Comparison of ENCODE assay signal across 28 cellular contexts in the genomic region with DNA sequence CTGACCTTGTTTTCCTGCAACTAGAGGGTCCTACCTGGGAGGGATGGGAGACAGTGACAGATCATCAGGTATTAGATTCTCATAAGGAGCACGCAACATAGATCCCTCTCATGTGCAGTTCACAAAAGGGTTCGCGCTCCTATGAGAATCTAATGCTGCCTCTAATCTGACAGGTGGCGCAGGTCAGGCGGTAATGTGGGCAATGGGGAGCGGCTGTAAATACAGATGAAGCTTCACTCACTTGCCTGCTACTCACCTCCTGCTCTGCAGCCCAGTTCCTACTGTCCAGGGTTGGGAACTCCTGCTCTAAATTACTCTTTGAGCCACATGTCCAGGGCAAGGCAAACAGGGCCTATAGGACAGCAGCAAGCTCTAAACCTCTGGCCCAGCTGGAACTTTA.
"Had no signal": no experiment of that assay in that cellular context is flagged by ENCODE, and none has a peak within 500 bp of the region (broad histone marks: within the 10 kb centered on the region; RNA-seq: fewer than 3 reads in every experiment).

No MANE protein-coding gene starts in this region.

- DNase-seq: stimulated activated CD4-positive, alpha-beta T cell treated with anti-CD3 and anti-CD28 coated beads, Interleukin-2, amount 100 ng/mL, for 48 hours; stimulated activated CD4-positive, alpha-beta T cell treated with anti-CD3 and anti-CD28 coated beads, Interleukin-4, amount 100 ng/mL, for 1 hour; stimulated activated CD4-positive, alpha-beta T cell treated with anti-CD3 and anti-CD28 coated beads, Interleukin-4, amount 100 ng/mL, for 24 hours; stimulated activated CD4-positive, alpha-beta T cell treated with anti-CD3 and anti-CD28 coated beads, Interleukin-4, amount 100 ng/mL, for 4 hours; stimulated activated CD8-positive, alpha-beta memory T cell treated with anti-CD3 and anti-CD28 coated beads, Interleukin-4, amount 100 ng/mL, for 48 hours; stimulated activated naive B cell treated with anti-CD40 and anti-IgM and Interleukin-4, amounts not matched to agents 10 μg/mL and 1 μg/mL and 100 μg/mL, for 72 hours; stimulated activated naive CD4-positive, alpha-beta T cell; stimulated activated naive CD4-positive, alpha-beta T cell treated with Interleukin-2 at 50 U/mL for 16 hours; stimulated activated naive CD8-positive, alpha-beta T cell treated with anti-CD3 and anti-CD28 coated beads, Interleukin-15, amount 100 ng/mL, for 72 hours; stimulated activated naive CD8-positive, alpha-beta T cell treated with anti-CD3 and anti-CD28 coated beads, Interleukin-15, Interleukin-2, amounts not matched to agents 100 U/mL and 50 U/mL, for 24 hours; stomach; substantia nigra; testis; thyroid gland; tibial artery; transverse colon; trophoblast cell; upper lobe of left lung; upper lobe of right lung; uterus had no signal

- H3K4me3 ChIP-seq: stomach, suprapubic skin, testis, thoracic aorta, thyroid gland, tibial artery, tibial nerve, transverse colon, upper lobe of left lung, upper lobe of right lung, uterus, vagina had no signal

- H3K36me3 ChIP-seq: stomach, suprapubic skin, thoracic aorta, thyroid gland, tibial artery, tibial nerve, transverse colon, upper lobe of left lung, upper lobe of right lung, uterus, vagina had no signal

- H3K4me1 Mint-ChIP-seq: stimulated activated effector memory CD8-positive, alpha-beta T cell treated with anti-CD3 and anti-CD28 coated beads, Interleukin-12 subunit alpha, Interleukin-12 subunit beta, amount 100 ng/mL, for 72 hours; stimulated activated memory B cell treated with anti-CD40 and anti-IgM and Interleukin-4, amounts not matched to agents 10 μg/mL and 1 μg/mL and 100 μg/mL, for 72 hours; stimulated activated naive B cell treated with anti-CD40 and anti-IgM and Interleukin-4, amounts not matched to agents 10 μg/mL and 1 μg/mL and 100 μg/mL, for 72 hours; stimulated activated naive CD8-positive, alpha-beta T cell treated with anti-CD3 and anti-CD28 coated beads, Interleukin-15, amount 100 ng/mL, for 72 hours had no signal

- H3K27me3 Mint-ChIP-seq: stimulated activated memory B cell treated with anti-CD40 and anti-IgM and Interleukin-4, amounts not matched to agents 10 μg/mL and 1 μg/mL and 100 μg/mL, for 72 hours; stimulated activated naive B cell treated with anti-CD40 and anti-IgM and Interleukin-4, amounts not matched to agents 10 μg/mL and 1 μg/mL and 100 μg/mL, for 72 hours; stimulated activated naive CD8-positive, alpha-beta T cell treated with anti-CD3 and anti-CD28 coated beads, Interleukin-15, amount 100 ng/mL, for 72 hours; stimulated activated naive CD8-positive, alpha-beta T cell treated with anti-CD3 and anti-CD28 coated beads, Interleukin-15, Interleukin-2, amounts not matched to agents 100 ng/mL and 50 ng/mL, for 24 hours; type B pancreatic cell had no signal

- H3K27ac Mint-ChIP-seq: stimulated activated effector memory CD8-positive, alpha-beta T cell treated with anti-CD3 and anti-CD28 coated beads, Interleukin-12 subunit alpha, Interleukin-12 subunit beta, amount 100 ng/mL, for 72 hours; stimulated activated memory B cell treated with anti-CD40 and anti-IgM and Interleukin-4, amounts not matched to agents 10 μg/mL and 1 μg/mL and 100 μg/mL, for 72 hours; stimulated activated naive B cell treated with anti-CD40 and anti-IgM and Interleukin-4, amounts not matched to agents 10 μg/mL and 1 μg/mL and 100 μg/mL, for 72 hours; stimulated activated naive CD8-positive, alpha-beta T cell treated with anti-CD3 and anti-CD28 coated beads, Interleukin-15, amount 100 ng/mL, for 72 hours; stimulated activated naive CD8-positive, alpha-beta T cell treated with anti-CD3 and anti-CD28 coated beads, Interleukin-15, Interleukin-2, amounts not matched to agents 100 ng/mL and 50 ng/mL, for 24 hours; type B pancreatic cell had no signal

- H3K4me1 ChIP-seq: stomach, suprapubic skin, testis, thyroid gland, tibial artery, tibial nerve, transverse colon, upper lobe of left lung, upper lobe of right lung, uterus, vagina had no signal

- H3K4me3 Mint-ChIP-seq: stimulated activated effector memory CD8-positive, alpha-beta T cell treated with anti-CD3 and anti-CD28 coated beads, Interleukin-12 subunit alpha, Interleukin-12 subunit beta, amount 100 ng/mL, for 72 hours; stimulated activated memory B cell treated with anti-CD40 and anti-IgM and Interleukin-4, amounts not matched to agents 10 μg/mL and 1 μg/mL and 100 μg/mL, for 72 hours; stimulated activated naive B cell treated with anti-CD40 and anti-IgM and Interleukin-4, amounts not matched to agents 10 μg/mL and 1 μg/mL and 100 μg/mL, for 72 hours; stimulated activated naive CD8-positive, alpha-beta T cell treated with anti-CD3 and anti-CD28 coated beads, Interleukin-15, amount 100 ng/mL, for 72 hours; stimulated activated naive CD8-positive, alpha-beta T cell treated with anti-CD3 and anti-CD28 coated beads, Interleukin-15, Interleukin-2, amounts not matched to agents 100 ng/mL and 50 ng/mL, for 24 hours; type B pancreatic cell had no signal

- H3K27ac ChIP-seq: stomach, suprapubic skin, testis, thoracic aorta, thyroid gland, tibial artery, transverse colon, upper lobe of left lung, upper lobe of right lung, uterus, vagina had no signal

- H3K36me3 Mint-ChIP-seq: stimulated activated effector memory CD8-positive, alpha-beta T cell treated with anti-CD3 and anti-CD28 coated beads, Interleukin-12 subunit alpha, Interleukin-12 subunit beta, amount 100 ng/mL, for 72 hours; stimulated activated memory B cell treated with anti-CD40 and anti-IgM and Interleukin-4, amounts not matched to agents 10 μg/mL and 1 μg/mL and 100 μg/mL, for 72 hours; stimulated activated naive B cell treated with anti-CD40 and anti-IgM and Interleukin-4, amounts not matched to agents 10 μg/mL and 1 μg/mL and 100 μg/mL, for 72 hours; type B pancreatic cell had no signal

- H3K9me3 ChIP-seq: stomach, suprapubic skin, testis, thoracic aorta, thyroid gland, tibial artery, tibial nerve, transverse colon, upper lobe of left lung, upper lobe of right lung, uterus, vagina had no signal

- H3K9me3 Mint-ChIP-seq: stimulated activated memory B cell treated with anti-CD40 and anti-IgM and Interleukin-4, amounts not matched to agents 10 μg/mL and 1 μg/mL and 100 μg/mL, for 72 hours; stimulated activated naive CD8-positive, alpha-beta T cell treated with anti-CD3 and anti-CD28 coated beads, Interleukin-15, amount 100 ng/mL, for 72 hours; stimulated activated naive CD8-positive, alpha-beta T cell treated with anti-CD3 and anti-CD28 coated beads, Interleukin-15, Interleukin-2, amounts not matched to agents 100 ng/mL and 50 ng/mL, for 24 hours; type B pancreatic cell had no signal
